In the genomic region with DNA sequence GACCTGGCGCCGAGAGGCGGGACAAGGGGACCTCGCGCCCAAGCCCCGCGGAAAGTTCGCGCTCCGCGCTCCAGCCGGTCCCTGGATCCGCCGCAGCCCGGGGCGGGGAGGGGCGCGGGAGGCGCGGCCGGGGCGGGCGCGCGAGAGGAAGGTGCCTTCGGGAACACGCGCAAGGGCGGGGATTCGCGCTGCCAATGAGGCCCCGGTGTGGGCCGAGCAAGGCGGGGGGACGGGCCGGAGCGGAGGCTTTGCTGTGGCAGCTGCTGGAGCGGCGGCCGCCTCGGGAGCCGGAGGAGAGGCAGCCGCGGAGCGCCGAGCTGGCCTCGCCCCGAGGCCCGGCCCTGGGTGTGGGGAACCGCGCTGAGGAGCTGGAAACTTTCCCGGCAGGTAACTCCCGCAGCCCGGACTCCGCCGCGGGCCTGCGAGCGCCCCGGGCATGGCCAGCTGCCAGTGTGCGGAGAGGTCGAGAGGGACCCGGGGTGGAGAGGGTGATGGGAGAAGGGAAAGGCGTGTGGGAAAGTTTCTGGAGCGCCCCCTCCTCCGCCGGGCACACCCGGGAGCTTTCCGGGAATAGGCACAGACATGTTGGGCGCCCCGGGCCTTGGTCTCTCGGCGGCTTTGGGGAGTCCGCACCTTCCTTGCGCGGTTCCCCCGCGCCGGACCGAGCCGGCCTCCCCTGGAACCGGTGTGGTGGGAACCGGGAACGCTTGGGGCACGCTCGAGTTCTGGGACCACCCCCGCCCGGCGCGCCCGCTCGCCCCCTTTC, we compare ENCODE assay signal across 8 cellular contexts. TPM values are rescaled to one million over a fixed set of nuclear protein-coding genes. Genes with fewer than 3 reads are reported as not detected.
DNase-seq lines count a peak whose midpoint lies in the region; ATAC-seq and TF ChIP-seq lines count a peak whose summit lies in the region.

A gene (plus strand): TSS at position 245 of the 766 bp plus-strand sequence. CDS start 97,271 bp downstream, outside the sequence.

- no peaks in the 10 kb centered on the region for H3K9me3 ChIP-seq in ascending aorta

- DNase-seq in NCI-H1048 (lab: John Stamatoyannopoulos, UW) (peak; percentile 82), SKM-1 treated with dmso at 0.1 percent for 144 hours (lab: John Stamatoyannopoulos, UW; ENCODE audit: unreplicated experiment) (peak; percentile 85), ascending aorta (ENCODE audit: low spot score in 2 of 2) (peak; percentile 77 to 97), left ventricle myocardium superior (peak; percentile 98), posterior vena cava (ENCODE audit: low spot score) (peak; percentile 97)
- no peak for DNase-seq in effector CD4-positive, alpha-beta T cell

- intact Hi-C loops in ascending aorta (cut with DNase I) (loop anchor here (1.0 to 10.0 kb wide), 9 partner anchors 14 to 646 kb away; a partner anchor contains a TSS), left ventricle myocardium superior (cut with micrococcal nuclease) (loop anchor here (10.0 kb wide), 1 partner anchor 146 kb away; no protein-coding TSS in a partner anchor), posterior vena cava (cut with DNase I) (loop anchor here (10.0 kb wide), 2 partner anchors 54 to 126 kb away; no protein-coding TSS in a partner anchor)

- no peaks in the 10 kb centered on the region for H3K27me3 ChIP-seq in ascending aorta

- TF ChIP-seq CTCF in GM12875 (IDR thresholded peaks at IDR 0.05; ENCODE audit: borderline replicate concordance, insufficient read depth, low read depth, low read length) (no peak), ascending aorta (IDR thresholded peaks at IDR 0.05) (no peak)

- H3K27ac ChIP-seq in ascending aorta, result peak within 1 kb of the TSS; percentile 86 to 93

- ATAC-seq in HG02610 (IDR thresholded peaks at IDR 0.05; ENCODE audit: unreplicated experiment) (peak; percentile 96), left ventricle myocardium superior (peak; percentile 96)

- peaks cover 3 to 20% of the 10 kb centered on the region in 2 donors for H3K4me1 ChIP-seq in ascending aorta

- H3K4me3 ChIP-seq in GM12875 (ENCODE audit: low read depth, low read length), result peak within 1 kb of the TSS; percentile 77
- peak within 1 kb of the TSS; percentile 92 to 98 for H3K4me3 ChIP-seq in ascending aorta

- no peaks in the 10 kb centered on the region for H3K36me3 ChIP-seq in ascending aorta

RNA-seq across cellular contexts. Expression of the gene that starts here (rescaled TPM):
- total RNA-seq in ascending aorta (45.4 TPM), left ventricle myocardium superior (62.7 TPM), posterior vena cava (10 to 100 TPM; 35.1 to 44.5 TPM)
